In genomic region chr1:217393901-217394300, GRCh38 we compare ENCODE assay signal across 1 cellular context.
TF ChIP-seq lines count a peak whose summit lies in the region.

No MANE protein-coding gene starts in this region.

TF ChIP-seq in H1, 55 proteins besides CTCF, POLR2A, EP300 and RAD21:
- TF ChIP-seq NANOG (IDR thresholded peaks at IDR 0.05; ENCODE audit: insufficient read depth, low read depth, low read length, poor library complexity, severe bottlenecking) (no peak), TCF12 (IDR thresholded peaks at IDR 0.05; ENCODE audit: low read depth, low read length) (no peak), SUZ12 (IDR thresholded peaks at IDR 0.05; ENCODE audit: low read length) (no peak), BCL11A (IDR thresholded peaks at IDR 0.05; ENCODE audit: low read depth in 2 of 2, low read length in 2 of 2) (no peak), EGR1 (IDR thresholded peaks at IDR 0.05; ENCODE audit: borderline replicate concordance, low read depth, low read length) (no peak), CEBPB (IDR thresholded peaks at IDR 0.05; ENCODE audit: low read depth, low read length) (no peak), HDAC2 (IDR thresholded peaks at IDR 0.05; ENCODE audit: borderline replicate concordance in 1 of 2, low read depth in 2 of 2, low read length in 2 of 2) (no peak), KDM5A (IDR thresholded peaks at IDR 0.05; ENCODE audit: low read length) (no peak)
- TF ChIP-seq, protein P1, sequence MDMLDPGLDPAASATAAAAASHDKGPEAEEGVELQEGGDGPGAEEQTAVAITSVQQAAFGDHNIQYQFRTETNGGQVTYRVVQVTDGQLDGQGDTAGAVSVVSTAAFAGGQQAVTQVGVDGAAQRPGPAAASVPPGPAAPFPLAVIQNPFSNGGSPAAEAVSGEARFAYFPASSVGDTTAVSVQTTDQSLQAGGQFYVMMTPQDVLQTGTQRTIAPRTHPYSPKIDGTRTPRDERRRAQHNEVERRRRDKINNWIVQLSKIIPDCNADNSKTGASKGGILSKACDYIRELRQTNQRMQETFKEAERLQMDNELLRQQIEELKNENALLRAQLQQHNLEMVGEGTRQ (IDR thresholded peaks at IDR 0.05; ENCODE audit: low read length), result no peak
TF ChIP-seq in H1: peak in this region for 0.
